1 cellular context compared by ENCODE assay signal in genomic region chr7:927031-927671, GRCh38.
A peak's percentile ranks its signal among the peaks of the same experiment; 100 is the strongest.
TF ChIP-seq lines count a peak whose summit lies in the region.

No MANE protein-coding gene starts in this region.

TF ChIP-seq in HepG2, 621 proteins besides CTCF, POLR2A, EP300 and RAD21 (continued from another document):
- TF ChIP-seq ZHX2 (IDR thresholded peaks at IDR 0.05; ENCODE audit: low read depth) (0 out of 2 replicates have a peak, but pooled peaks have one; percentile 19), ZHX2 (CRISPR knock-in tag; IDR thresholded peaks at IDR 0.05; ENCODE audit: borderline replicate concordance) (no peak), BCL3 (CRISPR knock-in tag; IDR thresholded peaks at IDR 0.05) (no peak), RBM39 (IDR thresholded peaks at IDR 0.05; ENCODE audit: low read depth, low read length, poor library complexity, severe bottlenecking) (no peak), FOXP1 (IDR thresholded peaks at IDR 0.05) (no peak), FOXP1 (CRISPR knock-in tag; IDR thresholded peaks at IDR 0.05) (no peak), ZNF772 (CRISPR knock-in tag; IDR thresholded peaks at IDR 0.05) (no peak), ZFX (CRISPR knock-in tag; IDR thresholded peaks at IDR 0.05; ENCODE audit: low read depth) (peak; percentile 49; the same call in 1 of the 2 replicates), ZMAT5 (CRISPR knock-in tag; IDR thresholded peaks at IDR 0.05; ENCODE audit: borderline replicate concordance, low read depth) (no peak), XRCC5 (optimal IDR thresholded peaks at IDR 0.05; ENCODE audit: low read length) (peak; percentile 51), FOXJ3 (CRISPR knock-in tag; IDR thresholded peaks at IDR 0.05; ENCODE audit: borderline replicate concordance) (no peak), ZZZ3 (CRISPR knock-in tag; IDR thresholded peaks at IDR 0.05; ENCODE audit: borderline replicate concordance) (no peak), ZMYM3 (CRISPR knock-in tag; IDR thresholded peaks at IDR 0.05) (peak; percentile 76), MBD4 (IDR thresholded peaks at IDR 0.05; ENCODE audit: borderline replicate concordance, low read length) (no peak), ZNF850 (CRISPR knock-in tag; conservative IDR thresholded peaks at IDR 0.05) (no peak), BRCA1 (CRISPR knock-in tag; IDR thresholded peaks at IDR 0.05) (no peak), NFE2 (CRISPR knock-in tag; IDR thresholded peaks at IDR 0.05) (no peak), AGO1 (IDR thresholded peaks at IDR 0.05; ENCODE audit: low read depth, low read length, poor library complexity, severe bottlenecking) (peak; percentile 57), ZNF768 (CRISPR knock-in tag; IDR thresholded peaks at IDR 0.05) (peak; percentile 23; the same call in 1 of the 2 replicates), ZBTB1 (CRISPR knock-in tag; IDR thresholded peaks at IDR 0.05; ENCODE audit: borderline replicate concordance) (peak; percentile 90; the same call in 1 of the 2 replicates), GLI4 (CRISPR knock-in tag; IDR thresholded peaks at IDR 0.05; ENCODE audit: borderline replicate concordance) (no peak), ZNF143 (CRISPR knock-in tag; IDR thresholded peaks at IDR 0.05) (no peak), ZNF629 (CRISPR knock-in tag; conservative IDR thresholded peaks at IDR 0.05) (0 out of 2 replicates have a peak, but pooled peaks have one; percentile 2), NFATC3 (CRISPR knock-in tag; IDR thresholded peaks at IDR 0.05) (no peak), SAFB2 (CRISPR knock-in tag; IDR thresholded peaks at IDR 0.05; ENCODE audit: borderline replicate concordance, low read depth) (no peak), BCLAF1 (IDR thresholded peaks at IDR 0.05) (no peak), ZNF607 (CRISPR knock-in tag; IDR thresholded peaks at IDR 0.05; ENCODE audit: borderline replicate concordance) (0 out of 2 replicates have a peak, but pooled peaks have one; percentile 14), ZNF691 (CRISPR knock-in tag; IDR thresholded peaks at IDR 0.05; ENCODE audit: borderline replicate concordance, low read depth) (peak; percentile 87; the same call in 1 of the 2 replicates), MTF1 (CRISPR knock-in tag; IDR thresholded peaks at IDR 0.05) (0 out of 2 replicates have a peak, but pooled peaks have one; percentile 12), ZBTB20 (CRISPR knock-in tag; IDR thresholded peaks at IDR 0.05; ENCODE audit: borderline replicate concordance, low read depth) (no peak), ZFP36 (IDR thresholded peaks at IDR 0.05; ENCODE audit: borderline replicate concordance, low read depth, low read length, partially characterized antibody) (no peak), ZGPAT (CRISPR knock-in tag; IDR thresholded peaks at IDR 0.05) (no peak), AGO2 (optimal IDR thresholded peaks at IDR 0.05; ENCODE audit: low read depth, low read length) (peak; percentile 94), ZNF770 (CRISPR knock-in tag; IDR thresholded peaks at IDR 0.05) (peak; percentile 93), HOXD1 (CRISPR knock-in tag; IDR thresholded peaks at IDR 0.05) (0 out of 2 replicates have a peak, but pooled peaks have one; percentile 17), CCDC6 (CRISPR knock-in tag; IDR thresholded peaks at IDR 0.05) (no peak), NFE2L2 (IDR thresholded peaks at IDR 0.05; ENCODE audit: low read length) (no peak), SALL1 (CRISPR knock-in tag; IDR thresholded peaks at IDR 0.05) (peak; percentile 47; the same call in 1 of the 2 replicates), ZFAT (CRISPR knock-in tag; conservative IDR thresholded peaks at IDR 0.05) (no peak), TAF1 (CRISPR knock-in tag; IDR thresholded peaks at IDR 0.05) (peak; percentile 23; the same call in 1 of the 2 replicates), JARID2 (CRISPR knock-in tag; IDR thresholded peaks at IDR 0.05; ENCODE audit: insufficient replicate concordance) (no peak), MXD4 (CRISPR knock-in tag; IDR thresholded peaks at IDR 0.05) (0 out of 2 replicates have a peak, but pooled peaks have one; percentile 8)
